ENCODE assay signal across 1 cellular context in the genomic region with DNA sequence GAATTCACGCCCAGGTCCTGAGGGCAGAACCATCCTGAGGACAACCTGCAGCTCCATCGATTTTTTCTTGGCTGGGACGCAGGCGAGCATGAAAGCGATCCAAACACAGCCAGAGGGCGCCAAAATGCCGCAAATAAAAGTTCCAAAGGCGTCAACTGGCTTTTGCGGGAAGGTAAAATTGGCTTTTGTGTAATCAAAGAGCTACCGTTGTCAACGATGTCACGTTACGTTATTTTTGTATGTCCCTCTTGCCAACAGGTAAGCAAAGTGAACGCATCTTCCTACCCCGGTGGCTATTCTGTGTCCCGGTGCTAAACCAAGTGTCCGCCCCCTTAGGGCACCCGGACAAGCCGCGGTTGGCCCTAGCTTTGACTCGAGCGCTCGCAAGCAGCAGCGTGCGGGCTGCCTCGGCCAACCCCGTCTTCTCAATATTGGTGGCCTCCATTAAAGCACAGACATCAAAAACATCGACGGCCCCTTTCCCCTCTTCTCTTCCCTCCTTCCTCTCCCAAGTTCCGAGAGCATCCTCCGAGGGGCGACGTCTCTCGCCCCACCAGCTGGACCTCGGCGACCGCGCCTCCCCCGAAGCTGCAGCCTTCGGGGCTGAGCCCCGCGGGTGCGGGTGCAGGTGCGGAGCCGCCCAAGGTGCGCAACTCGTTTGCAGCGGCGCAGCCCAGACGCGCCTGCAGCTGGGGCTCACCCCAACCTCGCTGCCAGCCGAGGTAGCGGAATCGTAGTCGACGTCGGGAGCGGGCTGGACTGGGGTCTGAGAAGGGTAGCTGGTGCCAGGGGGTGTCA.
TF ChIP-seq lines count a peak whose summit lies in the region.

No MANE protein-coding gene starts in this region.

TF ChIP-seq in HEK293, 187 proteins besides CTCF, POLR2A, EP300 and RAD21 (continued from another document and continues in another):
- TF ChIP-seq, protein P1, sequence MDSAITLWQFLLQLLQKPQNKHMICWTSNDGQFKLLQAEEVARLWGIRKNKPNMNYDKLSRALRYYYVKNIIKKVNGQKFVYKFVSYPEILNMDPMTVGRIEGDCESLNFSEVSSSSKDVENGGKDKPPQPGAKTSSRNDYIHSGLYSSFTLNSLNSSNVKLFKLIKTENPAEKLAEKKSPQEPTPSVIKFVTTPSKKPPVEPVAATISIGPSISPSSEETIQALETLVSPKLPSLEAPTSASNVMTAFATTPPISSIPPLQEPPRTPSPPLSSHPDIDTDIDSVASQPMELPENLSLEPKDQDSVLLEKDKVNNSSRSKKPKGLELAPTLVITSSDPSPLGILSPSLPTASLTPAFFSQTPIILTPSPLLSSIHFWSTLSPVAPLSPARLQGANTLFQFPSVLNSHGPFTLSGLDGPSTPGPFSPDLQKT (IDR thresholded peaks at IDR 0.05; ENCODE audit: borderline replicate concordance, low read depth, low read length) = no peak
- TF ChIP-seq YY1 (tag by site-specific recombination; IDR thresholded peaks at IDR 0.05) = peak; percentile 92
- peak; percentile 7; the same call in 1 of the 2 replicates for TF ChIP-seq ZNF76 (tag by site-specific recombination; IDR thresholded peaks at IDR 0.05; ENCODE audit: borderline replicate concordance, low read depth)
- TF ChIP-seq ZFHX2 (tag by site-specific recombination; conservative IDR thresholded peaks at IDR 0.05) = no peak
- TF ChIP-seq ZNF10 (tag by site-specific recombination; IDR thresholded peaks at IDR 0.05) = no peak
- no peak for TF ChIP-seq ZNF423 (tag by site-specific recombination; IDR thresholded peaks at IDR 0.05)
- 0 out of 2 replicates have a peak, but pooled peaks have one; percentile 4 for TF ChIP-seq FEZF1 (tag by site-specific recombination; IDR thresholded peaks at IDR 0.05)
- no peak for TF ChIP-seq ZNF23 (tag by site-specific recombination; IDR thresholded peaks at IDR 0.05; ENCODE audit: borderline replicate concordance)
- no peak for TF ChIP-seq ZNF624 (tag by site-specific recombination; IDR thresholded peaks at IDR 0.05)
- TF ChIP-seq ZNF521 (tag by site-specific recombination; IDR thresholded peaks at IDR 0.05) = no peak
- TF ChIP-seq TCF7L2 (IDR thresholded peaks at IDR 0.05; ENCODE audit: borderline replicate concordance, low read depth, low read length) = no peak
- TF ChIP-seq, protein P2, sequence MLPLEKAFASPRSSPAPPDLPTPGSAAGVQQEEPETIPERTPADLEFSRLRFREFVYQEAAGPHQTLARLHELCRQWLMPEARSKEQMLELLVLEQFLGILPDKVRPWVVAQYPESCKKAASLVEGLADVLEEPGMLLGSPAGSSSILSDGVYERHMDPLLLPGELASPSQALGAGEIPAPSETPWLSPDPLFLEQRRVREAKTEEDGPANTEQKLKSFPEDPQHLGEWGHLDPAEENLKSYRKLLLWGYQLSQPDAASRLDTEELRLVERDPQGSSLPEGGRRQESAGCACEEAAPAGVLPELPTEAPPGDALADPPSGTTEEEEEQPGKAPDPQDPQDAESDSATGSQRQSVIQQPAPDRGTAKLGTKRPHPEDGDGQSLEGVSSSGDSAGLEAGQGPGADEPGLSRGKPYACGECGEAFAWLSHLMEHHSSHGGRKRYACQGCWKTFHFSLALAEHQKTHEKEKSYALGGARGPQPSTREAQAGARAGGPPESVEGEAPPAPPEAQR (tag by site-specific recombination; IDR thresholded peaks at IDR 0.05) = no peak
- no peak for TF ChIP-seq ZNF302 (tag by site-specific recombination; IDR thresholded peaks at IDR 0.05; ENCODE audit: low read depth)
- TF ChIP-seq ZNF530 (tag by site-specific recombination; IDR thresholded peaks at IDR 0.05; ENCODE audit: low read depth) = no peak
- 0 out of 2 replicates have a peak, but pooled peaks have one; percentile 18 for TF ChIP-seq BCL11A (tag by site-specific recombination; IDR thresholded peaks at IDR 0.05; ENCODE audit: low read depth)
- TF ChIP-seq GLIS1 (tag by site-specific recombination; IDR thresholded peaks at IDR 0.05) = 0 out of 2 replicates have a peak, but pooled peaks have one; percentile 24
- no peak for TF ChIP-seq ZNF623 (tag by site-specific recombination; IDR thresholded peaks at IDR 0.05)
- TF ChIP-seq SCRT2 (tag by site-specific recombination; IDR thresholded peaks at IDR 0.05) = peak; percentile 80
- TF ChIP-seq ZNF843 (tag by site-specific recombination; IDR thresholded peaks at IDR 0.05) = peak; percentile 31
- no peak for TF ChIP-seq ZNF677 (tag by site-specific recombination; IDR thresholded peaks at IDR 0.05)
- TF ChIP-seq KLF1 (tag by site-specific recombination; IDR thresholded peaks at IDR 0.05) = no peak
- TF ChIP-seq ZNF140 (tag by site-specific recombination; IDR thresholded peaks at IDR 0.05) = no peak
- TF ChIP-seq ZBTB7A (tag by site-specific recombination; IDR thresholded peaks at IDR 0.05; ENCODE audit: low read depth) = no peak
- no peak for TF ChIP-seq ZNF585B (tag by site-specific recombination; IDR thresholded peaks at IDR 0.05)
- no peak for TF ChIP-seq ZNF426 (tag by site-specific recombination; IDR thresholded peaks at IDR 0.05)
- no peak for TF ChIP-seq ZNF311 (tag by site-specific recombination; IDR thresholded peaks at IDR 0.05; ENCODE audit: borderline replicate concordance)
- no peak for TF ChIP-seq ZNF221 (tag by site-specific recombination; IDR thresholded peaks at IDR 0.05; ENCODE audit: borderline replicate concordance)
- TF ChIP-seq ZNF416 (tag by site-specific recombination; IDR thresholded peaks at IDR 0.05) = no peak
- peak; percentile 64 for TF ChIP-seq PRDM10 (tag by site-specific recombination; IDR thresholded peaks at IDR 0.05)
- no peak for TF ChIP-seq BCL6B (tag by site-specific recombination; IDR thresholded peaks at IDR 0.05)
- TF ChIP-seq ZBTB48 (tag by site-specific recombination; IDR thresholded peaks at IDR 0.05) = peak; percentile 98; the same call in 1 of the 2 replicates
- TF ChIP-seq MEIS1 (CRISPR knock-in tag; IDR thresholded peaks at IDR 0.05; ENCODE audit: borderline replicate concordance) = no peak
- TF ChIP-seq ZNF350 (tag by site-specific recombination; IDR thresholded peaks at IDR 0.05) = no peak
- TF ChIP-seq ZBTB17 (tag by site-specific recombination; IDR thresholded peaks at IDR 0.05) = peak; percentile 65
- TF ChIP-seq ZNF501 (tag by site-specific recombination; IDR thresholded peaks at IDR 0.05) = peak; percentile 74; the same call in 1 of the 2 replicates
- TF ChIP-seq ZNF366 (tag by site-specific recombination; conservative IDR thresholded peaks at IDR 0.05) = peak; percentile 87
- TF ChIP-seq ZNF704 (tag by site-specific recombination; IDR thresholded peaks at IDR 0.05) = no peak
- peak; percentile 82 for TF ChIP-seq ZNF660 (tag by site-specific recombination; IDR thresholded peaks at IDR 0.05)
- TF ChIP-seq ZNF549 (tag by site-specific recombination; IDR thresholded peaks at IDR 0.05) = no peak
- no peak for TF ChIP-seq ZNF202 (tag by site-specific recombination; IDR thresholded peaks at IDR 0.05; ENCODE audit: borderline replicate concordance)
- no peak for TF ChIP-seq MYNN (tag by site-specific recombination; IDR thresholded peaks at IDR 0.05; ENCODE audit: borderline replicate concordance)
- TF ChIP-seq ZNF26 (tag by site-specific recombination; IDR thresholded peaks at IDR 0.05) = no peak
- peak; percentile 21; the same call in 1 of the 2 replicates for TF ChIP-seq ZNF837 (tag by site-specific recombination; IDR thresholded peaks at IDR 0.05)
- TF ChIP-seq ZNF555 (tag by site-specific recombination; conservative IDR thresholded peaks at IDR 0.05) = no peak
- TF ChIP-seq GLIS2 (tag by site-specific recombination; IDR thresholded peaks at IDR 0.05) = peak; percentile 70
- TF ChIP-seq ZNF791 (tag by site-specific recombination; IDR thresholded peaks at IDR 0.05) = no peak
- TF ChIP-seq ZNF169 (tag by site-specific recombination; IDR thresholded peaks at IDR 0.05) = no peak
- TF ChIP-seq ZNF223 (tag by site-specific recombination; IDR thresholded peaks at IDR 0.05) = no peak
- no peak for TF ChIP-seq ZNF37A (tag by site-specific recombination; IDR thresholded peaks at IDR 0.05)
- TF ChIP-seq ZBTB21 (tag by site-specific recombination; IDR thresholded peaks at IDR 0.05) = no peak
- no peak for TF ChIP-seq ZNF747 (tag by site-specific recombination; IDR thresholded peaks at IDR 0.05)
- TF ChIP-seq KLF10 (tag by site-specific recombination; IDR thresholded peaks at IDR 0.05) = peak; percentile 20; the same call in 1 of the 2 replicates
- TF ChIP-seq ZNF24 (tag by site-specific recombination; IDR thresholded peaks at IDR 0.05) = 0 out of 2 replicates have a peak, but pooled peaks have one; percentile 34
- TF ChIP-seq ZNF529 (tag by site-specific recombination; IDR thresholded peaks at IDR 0.05; ENCODE audit: insufficient replicate concordance) = no peak
- TF ChIP-seq EGR2 (tag by site-specific recombination; IDR thresholded peaks at IDR 0.05; ENCODE audit: low read depth) = no peak
- no peak for TF ChIP-seq ZNF544 (tag by site-specific recombination; IDR thresholded peaks at IDR 0.05)
- TF ChIP-seq ZNF664 (tag by site-specific recombination; IDR thresholded peaks at IDR 0.05) = no peak
- TF ChIP-seq ZFP69B (tag by site-specific recombination; IDR thresholded peaks at IDR 0.05) = peak; percentile 13; the same call in 1 of the 2 replicates
- TF ChIP-seq ZNF274 (IDR thresholded peaks at IDR 0.05; ENCODE audit: low read length) = no peak
- TF ChIP-seq ZNF274 (tag by site-specific recombination; IDR thresholded peaks at IDR 0.05; ENCODE audit: borderline replicate concordance) = no peak
- no peak for TF ChIP-seq ZNF514 (tag by site-specific recombination; IDR thresholded peaks at IDR 0.05)
- TF ChIP-seq ZBTB8A (tag by site-specific recombination; IDR thresholded peaks at IDR 0.05) = peak; percentile 43
- TF ChIP-seq, protein P3, sequence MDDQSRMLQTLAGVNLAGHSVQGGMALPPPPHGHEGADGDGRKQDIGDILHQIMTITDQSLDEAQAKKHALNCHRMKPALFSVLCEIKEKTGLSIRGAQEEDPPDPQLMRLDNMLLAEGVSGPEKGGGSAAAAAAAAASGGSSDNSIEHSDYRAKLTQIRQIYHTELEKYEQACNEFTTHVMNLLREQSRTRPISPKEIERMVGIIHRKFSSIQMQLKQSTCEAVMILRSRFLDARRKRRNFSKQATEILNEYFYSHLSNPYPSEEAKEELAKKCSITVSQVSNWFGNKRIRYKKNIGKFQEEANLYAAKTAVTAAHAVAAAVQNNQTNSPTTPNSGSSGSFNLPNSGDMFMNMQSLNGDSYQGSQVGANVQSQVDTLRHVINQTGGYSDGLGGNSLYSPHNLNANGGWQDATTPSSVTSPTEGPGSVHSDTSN (CRISPR knock-in tag; IDR thresholded peaks at IDR 0.05) = no peak
- TF ChIP-seq ZNF654 (tag by site-specific recombination; IDR thresholded peaks at IDR 0.05; ENCODE audit: low read depth) = peak; percentile 98
- TF ChIP-seq ZFP3 (tag by site-specific recombination; IDR thresholded peaks at IDR 0.05; ENCODE audit: low read depth) = no peak
- no peak for TF ChIP-seq ZNF404 (tag by site-specific recombination; IDR thresholded peaks at IDR 0.05)
